Comparison of ENCODE assay signal across 13 cellular contexts in genomic region chr5:151718653-151719052, GRCh38. TPM values are rescaled to one million over a fixed set of nuclear protein-coding genes. Genes with fewer than 3 reads are reported as not detected.
DNase-seq lines count a peak whose midpoint lies in the region; ATAC-seq, FAIRE-seq and TF ChIP-seq lines count a peak whose summit lies in the region.
"Had no signal": no experiment of that assay in that cellular context is flagged by ENCODE, and none has a peak within 500 bp of the region (broad histone marks: within the 10 kb centered on the region; RNA-seq: fewer than 3 reads in every experiment).

No MANE protein-coding gene starts in this region.

- H3K4me3 ChIP-seq in cardiac fibroblast (replicated peaks in 1 of 2; ENCODE audit: low read depth in 2 of 2, low read length in 2 of 2) (no peak overlapping the region), left lung (no peak overlapping the region), stomach (no peak overlapping the region), ovary (no peak overlapping the region)
- H3K4me3 ChIP-seq: SK-N-MC had no signal

- no peaks in the 10 kb centered on the region for H3K9me3 ChIP-seq in left lung
- no peaks in the 10 kb centered on the region for H3K9me3 ChIP-seq in stomach
- no peaks in the 10 kb centered on the region for H3K9me3 ChIP-seq in ovary

- no peaks in the 10 kb centered on the region for H3K36me3 ChIP-seq in left lung
- H3K36me3 ChIP-seq in stomach: no peaks in the 10 kb centered on the region
- no peaks in the 10 kb centered on the region for H3K36me3 ChIP-seq in ovary

- TF ChIP-seq EP300 in stomach (IDR thresholded peaks at IDR 0.05) (no peak), ovary (IDR thresholded peaks at IDR 0.05) (no peak)

- no peak for TF ChIP-seq CTCF in cardiac fibroblast (IDR thresholded peaks at IDR 0.05; ENCODE audit: low read depth, low read length)
- no peak for TF ChIP-seq CTCF in left lung (IDR thresholded peaks at IDR 0.05)
- TF ChIP-seq CTCF in stomach (IDR thresholded peaks at IDR 0.05): no peak
- TF ChIP-seq CTCF in ovary (IDR thresholded peaks at IDR 0.05): no peak

- WGBS in stomach, 5 donors: 46 to 84% (median 69%) methylated on average over 2 of the region's 2 CpGs
- WGBS in ovary, 3 donors: 12 to 19% (median 12%) methylated on average over 2 of the region's 2 CpGs

- ATAC-seq in left lung: peak; percentile 46
- ATAC-seq in GM21390 (IDR thresholded peaks at IDR 0.05; ENCODE audit: unreplicated experiment): no peak

- no peaks in the 10 kb centered on the region for H3K27me3 ChIP-seq in left lung
- no peaks in the 10 kb centered on the region for H3K27me3 ChIP-seq in stomach
- H3K27me3 ChIP-seq in ovary: no peaks in the 10 kb centered on the region

- H3K4me1 ChIP-seq in left lung (peaks cover 20 to 36% of the 10 kb centered on the region in 2 donors), stomach (peaks cover 0 to 11% (median 5%) of the 10 kb centered on the region in 4 donors), ovary (ENCODE audit: insufficient read depth) (no peaks in the 10 kb centered on the region)

- TF ChIP-seq POLR2A in GM12891 (IDR thresholded peaks at IDR 0.05; ENCODE audit: low read depth, low read length): no peak
- TF ChIP-seq POLR2A in stomach (IDR thresholded peaks at IDR 0.05): no peak
- no peak for TF ChIP-seq POLR2A in ovary (IDR thresholded peaks at IDR 0.05)

- H3K27ac ChIP-seq in left lung: peak overlapping the region; percentile 9 to 78
- H3K27ac ChIP-seq in stomach: peak overlapping the region in 3 of 5 donors; percentile 20 to 54 (median 51)
- H3K27ac ChIP-seq in ovary: no peak overlapping the region
- H3K27ac ChIP-seq: SK-N-MC had no signal

- intact Hi-C loops in left lung (cut with DNase I): no loop called here
- intact Hi-C loops in stomach (cut with DNase I; ENCODE audit: low total_unique reads): no loop called here
- intact Hi-C loops in ovary (cut with DNase I): no loop called here

- peak; percentile 35 for FAIRE-seq in GM12891 (lab: Jason Lieb, UNC)

- no peak for DNase-seq in GM12891 (ENCODE audit: insufficient read length, low spot score)
- peak; percentile 68 to 84 for DNase-seq in cardiac fibroblast (ENCODE audit: low read depth in 2 of 2)
- DNase-seq in left lung: no peak
- no peak for DNase-seq in stomach
- no peak for DNase-seq in NCI-H446 (lab: John Stamatoyannopoulos, UW)
- DNase-seq in ovary: no peak
- DNase-seq in HuH-7 (ENCODE audit: low spot score): no peak
- DNase-seq: activated B cell treated with CpG ODN at 0.5 μM for 24 hours; CD8-positive, alpha-beta memory T cell; glutamatergic neuron; NCI-H2107 had no signal

TF ChIP-seq in GM12891, 5 proteins besides CTCF, POLR2A, EP300 and RAD21:
- TF ChIP-seq SPI1 (IDR thresholded peaks at IDR 0.05; ENCODE audit: low read depth, low read length): no peak
- no peak for TF ChIP-seq TAF1 (IDR thresholded peaks at IDR 0.05; ENCODE audit: low read depth, low read length)
- no peak for TF ChIP-seq POLR2AphosphoS5 (IDR thresholded peaks at IDR 0.05; ENCODE audit: low read depth, low read length)
- TF ChIP-seq POU2F2 (IDR thresholded peaks at IDR 0.05; ENCODE audit: low read depth, low read length): no peak
- TF ChIP-seq PAX5 (IDR thresholded peaks at IDR 0.05; ENCODE audit: insufficient read depth, low read length, severe bottlenecking): no peak

RNA-seq across cellular contexts. Expression of gene SPARC, which starts 31.9 kb away (rescaled TPM):
- polyA plus RNA-seq in GM12891 (2012; ENCODE audit: low read depth, missing spikeins): 51.5 TPM
- total RNA-seq in left lung: 1,000 to 10,000 TPM; 1,647 to 5,045 TPM
- 1,000 to 10,000 TPM in 1 of 5 donors, 100 to 1,000 TPM in 3, 10 to 100 TPM in 1; 36.2 to 1,348 (median 170) TPM for total RNA-seq in stomach
- 10 to 100 TPM; 80.9 to 87.7 (median 86.7) TPM for polyA plus RNA-seq in stomach
- total RNA-seq in ovary: 1,000 to 10,000 TPM in 1 of 7 donors, 100 to 1,000 TPM in 6; 220 to 1,059 (median 717) TPM
- polyA plus RNA-seq in ovary: 1,000 to 10,000 TPM in 1 of 2 donors, 100 to 1,000 TPM in 1; 924 to 2,564 TPM
- total RNA-seq: activated B cell treated with CpG ODN at 0.5 μM for 24 hours had no signal
- polyA plus RNA-seq: CD8-positive, alpha-beta memory T cell had no signal

RNA-seq across cellular contexts. Expression of gene ATOX1, which starts 39.8 kb away (rescaled TPM):
- 200 TPM for polyA plus RNA-seq in GM12891 (2012; ENCODE audit: low read depth, missing spikeins)
- total RNA-seq in left lung (10 to 100 TPM; 72.1 to 89.7 TPM), stomach (10 to 100 TPM in 4 of 5 donors, not detected in 1; 24.6 to 80.6 (median 60.4) TPM), ovary (10 to 100 TPM; 23.0 to 86.6 (median 48.3) TPM)
- polyA plus RNA-seq in stomach (100 to 1,000 TPM; 111 to 177 (median 165) TPM), ovary (10 to 100 TPM; 72.8 to 73.1 TPM)

RNA-seq across cellular contexts. Expression of gene G3BP1, which starts 53.1 kb away (rescaled TPM):
- 62.8 TPM for polyA plus RNA-seq in GM12891 (2012; ENCODE audit: low read depth, missing spikeins)
- total RNA-seq in left lung (100 to 1,000 TPM; 150 to 207 TPM), stomach (100 to 1,000 TPM in 1 of 5 donors, 10 to 100 TPM in 4; 47.3 to 138 (median 68.7) TPM), ovary (100 to 1,000 TPM in 5 of 7 donors, 10 to 100 TPM in 2; 70.2 to 224 (median 160) TPM)
- polyA plus RNA-seq in stomach (10 to 100 TPM; 15.1 to 20.4 (median 18.6) TPM), ovary (10 to 100 TPM; 31.0 to 79.2 TPM)

Comparison
In these comparisons a context has a peak if more than half of its experiments do, and no peak if none do; other contexts are left out.
1. DNase-seq: peak in cardiac fibroblast (2 of 2); none in GM12891 (single experiment), left lung (0 of 2), stomach (single experiment), NCI-H446 (0 of 2), ovary (0 of 5) and HuH-7 (single experiment).
2. H3K27ac ChIP-seq: peak in left lung (2 of 2) and stomach (3 of 5); none in ovary (0 of 2).